Comparison of ENCODE assay signal across 1 cellular context in the genomic region with DNA sequence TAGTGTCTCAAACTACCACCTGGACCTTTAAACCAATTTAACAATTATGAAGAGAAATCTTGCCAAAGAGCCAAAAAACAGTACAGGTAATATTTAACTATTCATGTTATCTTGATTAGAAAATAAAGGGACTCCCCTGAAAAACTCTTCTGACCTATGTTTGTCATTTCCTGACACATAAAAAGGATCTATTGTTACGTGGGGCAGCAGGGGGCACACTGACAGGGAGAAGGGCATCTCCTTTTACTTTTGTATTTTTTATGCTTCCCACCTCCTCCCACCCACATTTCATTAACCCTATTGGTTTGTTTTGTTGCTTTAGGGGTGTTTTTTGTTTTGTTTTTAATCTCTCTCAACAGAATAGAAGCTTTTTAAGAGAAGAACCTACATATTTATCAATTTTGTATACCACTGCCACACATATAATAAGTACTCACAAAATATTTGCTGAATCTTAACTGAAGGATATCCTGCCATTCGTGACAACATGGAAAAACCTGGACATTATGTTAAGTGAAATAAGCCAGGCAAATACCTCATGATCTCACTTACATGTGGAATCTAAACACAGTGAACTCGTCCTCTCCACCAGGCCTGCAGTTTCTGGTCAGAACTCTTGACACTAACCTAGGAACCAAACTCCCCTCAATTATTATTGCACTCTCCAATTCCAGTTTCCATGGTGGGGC.
TF ChIP-seq lines count a peak whose summit lies in the region.

No MANE protein-coding gene starts in this region.

TF ChIP-seq in WTC11, 78 proteins besides CTCF, POLR2A, EP300 and RAD21 (continued from another document):
- TF ChIP-seq, protein P1, sequence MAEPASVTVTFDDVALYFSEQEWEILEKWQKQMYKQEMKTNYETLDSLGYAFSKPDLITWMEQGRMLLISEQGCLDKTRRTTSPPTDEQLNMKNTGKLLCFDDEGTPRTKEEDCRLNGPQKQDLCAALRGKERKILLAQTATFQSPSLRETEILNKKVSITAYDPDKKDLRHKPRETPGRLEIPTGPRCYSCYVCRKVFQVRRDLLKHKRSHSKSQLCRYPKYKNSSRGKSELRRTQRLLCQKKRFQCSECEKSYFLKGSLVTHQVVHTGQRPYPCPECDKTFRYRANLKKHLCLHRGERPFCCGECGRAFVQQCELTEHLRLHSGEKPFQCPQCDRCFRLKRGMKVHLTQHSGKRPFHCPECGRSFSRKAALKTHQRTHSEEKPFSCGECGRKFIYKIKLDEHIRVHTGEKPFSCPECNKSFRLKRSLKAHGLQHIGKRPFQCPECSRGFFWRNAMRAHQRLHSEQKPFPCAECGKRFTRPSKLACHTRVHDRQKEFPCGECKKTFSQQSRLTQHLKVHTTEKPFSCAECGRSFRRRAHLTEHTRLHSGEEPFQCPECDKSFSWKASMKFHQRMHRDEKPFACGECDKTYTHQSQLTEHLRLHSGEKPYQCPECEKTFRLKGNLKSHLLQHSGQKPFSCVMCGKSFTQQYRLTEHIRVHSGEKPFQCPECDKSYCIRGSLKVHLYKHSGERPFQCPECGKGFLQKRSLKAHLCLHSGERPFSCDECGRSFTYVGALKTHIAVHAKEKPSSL (CRISPR knock-in tag; conservative IDR thresholded peaks at IDR 0.05) = no peak
- TF ChIP-seq, protein P2, sequence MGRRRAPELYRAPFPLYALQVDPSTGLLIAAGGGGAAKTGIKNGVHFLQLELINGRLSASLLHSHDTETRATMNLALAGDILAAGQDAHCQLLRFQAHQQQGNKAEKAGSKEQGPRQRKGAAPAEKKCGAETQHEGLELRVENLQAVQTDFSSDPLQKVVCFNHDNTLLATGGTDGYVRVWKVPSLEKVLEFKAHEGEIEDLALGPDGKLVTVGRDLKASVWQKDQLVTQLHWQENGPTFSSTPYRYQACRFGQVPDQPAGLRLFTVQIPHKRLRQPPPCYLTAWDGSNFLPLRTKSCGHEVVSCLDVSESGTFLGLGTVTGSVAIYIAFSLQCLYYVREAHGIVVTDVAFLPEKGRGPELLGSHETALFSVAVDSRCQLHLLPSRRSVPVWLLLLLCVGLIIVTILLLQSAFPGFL (CRISPR knock-in tag; IDR thresholded peaks at IDR 0.05; ENCODE audit: borderline replicate concordance) = no peak
